Comparison of ENCODE assay signal across 8 cellular contexts in the genomic region with DNA sequence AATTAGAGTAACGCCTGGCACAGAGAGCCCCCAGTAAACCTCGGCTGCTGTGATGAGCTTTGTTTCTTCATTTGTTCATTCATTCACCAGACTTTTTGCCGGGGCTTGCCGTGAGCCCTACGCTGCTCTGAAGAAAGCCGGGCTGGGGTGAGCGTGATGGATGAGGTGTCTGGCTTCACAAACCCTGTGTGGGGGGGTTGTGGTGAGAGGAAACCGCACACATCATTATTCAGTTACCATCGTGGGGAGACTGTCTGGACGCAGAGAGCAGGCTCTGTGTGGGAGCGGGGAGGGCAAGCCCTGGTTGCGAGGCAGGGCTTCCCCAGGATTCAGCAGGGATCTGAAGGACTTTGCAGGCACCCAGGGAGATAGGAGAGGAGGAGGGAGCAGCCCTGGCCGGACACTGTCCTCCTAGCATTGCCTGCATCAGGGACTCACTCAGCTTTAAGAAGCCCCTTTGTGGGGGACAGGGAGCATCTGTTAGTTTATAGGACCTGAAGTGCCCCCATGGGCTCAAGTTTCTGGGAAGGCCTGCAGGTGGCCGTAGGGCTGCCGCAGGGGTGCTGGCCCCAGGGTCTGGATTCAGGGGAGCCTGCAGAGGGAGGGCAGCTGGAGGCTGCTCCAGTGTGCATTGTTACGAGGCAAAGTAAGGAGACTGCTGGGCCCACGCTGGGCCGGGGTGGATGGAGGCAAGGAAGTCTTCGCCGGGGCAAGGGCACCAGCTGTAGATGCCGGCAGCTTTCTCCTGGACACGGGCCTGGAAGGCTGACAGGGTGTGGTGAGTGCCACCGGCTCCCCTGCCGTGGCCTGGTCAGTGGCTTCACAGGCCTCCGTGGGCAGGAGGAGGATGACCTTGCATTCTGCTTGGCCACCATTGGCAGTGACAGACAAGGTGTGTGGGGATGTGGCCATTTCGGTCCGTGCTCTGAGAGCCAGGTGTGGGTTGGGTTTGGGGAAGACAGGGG.
DNase-seq lines count a peak whose midpoint lies in the region; ATAC-seq and TF ChIP-seq lines count a peak whose summit lies in the region.

No MANE protein-coding gene starts in this region.

- no peaks in the 10 kb centered on the region for H3F3A ChIP-seq in Loucy (ENCODE audit: low read depth)

- H3K4me2 ChIP-seq in Loucy (ENCODE audit: low read depth, low read length, poor library complexity, severe bottlenecking), result peak overlapping the region; percentile 47

- H2AFZ ChIP-seq in ACC112 (ENCODE audit: low read length, unreplicated experiment), result no peak overlapping the region
- no peak overlapping the region for H2AFZ ChIP-seq in Loucy (ENCODE audit: low read length)

- no peak for TF ChIP-seq CTCF in Loucy (conservative IDR thresholded peaks at IDR 0.05; ENCODE audit: low read length)
- no peak for TF ChIP-seq CTCF in fibroblast of the aortic adventitia (IDR thresholded peaks at IDR 0.05; ENCODE audit: insufficient read depth, low read length)

- no peak overlapping the region for H3K4me3 ChIP-seq in ACC112 (ENCODE audit: low read depth, low read length)
- H3K4me3 ChIP-seq in Loucy (ENCODE audit: low read length, poor library complexity, severe bottlenecking), result no peak overlapping the region
- H3K4me3 ChIP-seq in fibroblast of the aortic adventitia (ENCODE audit: low read depth, low read length), result no peak overlapping the region

- H3K4me1 ChIP-seq in ACC112 (ENCODE audit: control insufficient read depth, insufficient read depth, low read length, unreplicated experiment) (peaks cover 72% of the 10 kb centered on the region), Loucy (ENCODE audit: insufficient read depth, low read length, poor library complexity, severe bottlenecking) (peaks cover 50% of the 10 kb centered on the region)

- no peaks in the 10 kb centered on the region for H3K9me3 ChIP-seq in Loucy (ENCODE audit: insufficient read depth, low read depth, low read length)

- no peaks in the 10 kb centered on the region for H3K9me2 ChIP-seq in Loucy (replicated peaks; ENCODE audit: low read depth, low read length)

- H4K20me1 ChIP-seq in Loucy (ENCODE audit: insufficient read depth, low read length, poor library complexity, severe bottlenecking), result peaks cover 99% of the 10 kb centered on the region

- H3K36me3 ChIP-seq in ACC112 (ENCODE audit: insufficient read depth, low read length) (no peaks in the 10 kb centered on the region), Loucy (ENCODE audit: insufficient read depth, low read length) (peaks cover 50% of the 10 kb centered on the region; the same call in 1 of the 2 replicates)

- no peaks in the 10 kb centered on the region for H3K27me3 ChIP-seq in ACC112 (ENCODE audit: insufficient read depth, low read length)
- no peaks in the 10 kb centered on the region for H3K27me3 ChIP-seq in Loucy (ENCODE audit: insufficient read depth, low read length, poor library complexity, severe bottlenecking)

- H3K9ac ChIP-seq in Loucy (ENCODE audit: low read depth, low read length, poor library complexity, severe bottlenecking), result peak overlapping the region; percentile 36

- ATAC-seq in HG02642 (IDR thresholded peaks at IDR 0.05; ENCODE audit: poor library complexity, unreplicated experiment), result no peak
- ATAC-seq in HG02840 (IDR thresholded peaks at IDR 0.05; ENCODE audit: low FRiP score, unreplicated experiment), result no peak

- H3K79me2 ChIP-seq in ACC112 (ENCODE audit: control insufficient read depth, insufficient read depth, low read length, unreplicated experiment), result peaks cover 84% of the 10 kb centered on the region
- peaks cover 100% of the 10 kb centered on the region for H3K79me2 ChIP-seq in Loucy (ENCODE audit: insufficient read depth, low read length)

- H3K27ac ChIP-seq in ACC112 (ENCODE audit: low read depth, low read length), result peak overlapping the region; percentile 72

- DNase-seq in activated T-cell treated with anti-CD3 and anti-CD28 coated beads for 24 hours (ENCODE audit: low read depth) (peak; percentile 70), fibroblast of the aortic adventitia (ENCODE audit: low read depth) (peak; percentile 75), NCI-H510A treated with DMSO at 0.1 percent for 48 hours (lab: John Stamatoyannopoulos, UW) (no peak)
- peak; percentile 51 to 54 (median 52) for DNase-seq in stimulated activated CD4-positive, alpha-beta T cell treated with anti-CD3 and anti-CD28 coated beads, TNF-alpha, amount 100 ng/mL, for 1 hour (ENCODE audit: low read depth in 3 of 3, low spot score in 1 of 3)
